ENCODE assay signal across 8 cellular contexts in genomic region chr18:34977787-34978532, GRCh38.
DNase-seq lines count a peak whose midpoint lies in the region; ATAC-seq and TF ChIP-seq lines count a peak whose summit lies in the region.

No MANE protein-coding gene starts in this region.

- peak overlapping the region; percentile 15 to 88 (median 61) for H3K27ac Mint-ChIP-seq in CD14-positive monocyte
- H3K27ac Mint-ChIP-seq in activated B cell treated with CpG ODN at 0.5 μM for 24 hours, result no peak overlapping the region

- intact Hi-C loops in CD14-positive monocyte (cut with micrococcal nuclease) (loop anchor here in 1 of 2 donors (2.0 kb wide), 1 partner anchor 63 kb away; the partner anchor contains the start of gene MAPRE2), activated B cell treated with CpG ODN at 0.5 μM for 24 hours (cut with micrococcal nuclease) (loop anchor here (2.0 to 10.0 kb wide), 10 partner anchors 15 to 1847 kb away; partner anchors contain the start of genes ELP2, INO80C, KIAA1328 and MAPRE2)

- peaks cover 0 to 5% of the 10 kb centered on the region in 2 donors for H3K36me3 Mint-ChIP-seq in CD14-positive monocyte
- H3K36me3 Mint-ChIP-seq in activated B cell treated with CpG ODN at 0.5 μM for 24 hours (ENCODE audit: low read depth), result no peaks in the 10 kb centered on the region

- ATAC-seq in activated B cell treated with CpG ODN at 0.5 μM for 24 hours (ENCODE audit: low read depth), result peak; percentile 26

- peaks cover 0 to 7% (median 3%) of the 10 kb centered on the region in 7 donors for H3K9me3 Mint-ChIP-seq in CD14-positive monocyte
- no peaks in the 10 kb centered on the region for H3K9me3 Mint-ChIP-seq in activated B cell treated with CpG ODN at 0.5 μM for 24 hours

- H3K4me3 Mint-ChIP-seq in CD14-positive monocyte (peak overlapping the region; percentile 88 to 94), activated B cell treated with CpG ODN at 0.5 μM for 24 hours (peak overlapping the region; percentile 89)

- CTCF ChIA-PET in activated B cell treated with CpG ODN at 0.5 μM for 24 hours (lab: Charles Lee), result no interaction called here

- no peak for DNase-seq in CD14-positive monocyte (ENCODE audit: low spot score)
- peak; percentile 41 for DNase-seq in GM20000 (ENCODE audit: low spot score)
- no peak for DNase-seq in LNCaP clone FGC (ENCODE audit: low read depth)
- DNase-seq in activated B cell treated with CpG ODN at 0.5 μM for 24 hours, result peak; percentile 39
- peak; percentile 22 for DNase-seq in central memory CD4-positive, alpha-beta T cell
- peak; percentile 62 for DNase-seq in kidney tubule cell (ENCODE audit: low spot score)
- peak in 3 of 4 experiments; percentile 29 to 52 (median 44) for DNase-seq in stimulated activated CD4-positive, alpha-beta T cell treated with anti-CD3 and anti-CD28 coated beads, Interleukin-1b, Interleukin-23, amount 100 ng/mL, for 24 hours (ENCODE audit: low read depth in 4 of 4, low spot score in 1 of 4)
- DNase-seq in NK-92 treated with Interleukin-12 subunit alpha and Interleukin-12 subunit beta, amount 100 ng/mL, for 24 hours (lab: John Stamatoyannopoulos, UW), result no peak

- POLR2A ChIA-PET in activated B cell treated with CpG ODN at 0.5 μM for 24 hours (lab: Charles Lee), result interaction anchor here (0.6 to 0.9 kb wide), 2 partner anchors 366 to 614 kb away, joined by 3 read pairs; partner anchors contain the start of gene ZNF24

- H3K27me3 Mint-ChIP-seq in CD14-positive monocyte (ENCODE audit: low read depth in 3 of 3) (peaks cover 17 to 47% (median 25%) of the 10 kb centered on the region in 3 donors), activated B cell treated with CpG ODN at 0.5 μM for 24 hours (peaks cover 12% of the 10 kb centered on the region)

- peak overlapping the region; percentile 62 for H3K4me3 ChIP-seq in LNCaP clone FGC (ENCODE audit: low read depth, low read length)

- TF ChIP-seq CTCF in CD14-positive monocyte (IDR thresholded peaks at IDR 0.05) (no peak), GM20000 (IDR thresholded peaks at IDR 0.05; ENCODE audit: extremely low read depth, missing control alignments) (no peak), LNCaP clone FGC (IDR thresholded peaks at IDR 0.05; ENCODE audit: control insufficient read depth, extremely low read depth, insufficient read depth) (no peak), activated B cell treated with CpG ODN at 0.5 μM for 24 hours (IDR thresholded peaks at IDR 0.05) (no peak)

- H3K4me1 Mint-ChIP-seq in CD14-positive monocyte, result peaks cover 30% of the 10 kb centered on the region
- peaks cover 23% of the 10 kb centered on the region for H3K4me1 Mint-ChIP-seq in activated B cell treated with CpG ODN at 0.5 μM for 24 hours

Comparison
In these comparisons a context has a peak if more than half of its experiments do, and no peak if none do; other contexts are left out.
1. DNase-seq: peak in GM20000 (single experiment), activated B cell treated with CpG ODN at 0.5 μM for 24 hours (single experiment), central memory CD4-positive, alpha-beta T cell (single experiment), kidney tubule cell (single experiment) and stimulated activated CD4-positive, alpha-beta T cell treated with anti-CD3 and anti-CD28 coated beads, Interleukin-1b, Interleukin-23, amount 100 ng/mL, for 24 hours (3 of 4); none in CD14-positive monocyte (single experiment), LNCaP clone FGC (single experiment) and NK-92 treated with Interleukin-12 subunit alpha and Interleukin-12 subunit beta, amount 100 ng/mL, for 24 hours (single experiment).